Comparison of ENCODE assay signal across 8 cellular contexts in the genomic region with DNA sequence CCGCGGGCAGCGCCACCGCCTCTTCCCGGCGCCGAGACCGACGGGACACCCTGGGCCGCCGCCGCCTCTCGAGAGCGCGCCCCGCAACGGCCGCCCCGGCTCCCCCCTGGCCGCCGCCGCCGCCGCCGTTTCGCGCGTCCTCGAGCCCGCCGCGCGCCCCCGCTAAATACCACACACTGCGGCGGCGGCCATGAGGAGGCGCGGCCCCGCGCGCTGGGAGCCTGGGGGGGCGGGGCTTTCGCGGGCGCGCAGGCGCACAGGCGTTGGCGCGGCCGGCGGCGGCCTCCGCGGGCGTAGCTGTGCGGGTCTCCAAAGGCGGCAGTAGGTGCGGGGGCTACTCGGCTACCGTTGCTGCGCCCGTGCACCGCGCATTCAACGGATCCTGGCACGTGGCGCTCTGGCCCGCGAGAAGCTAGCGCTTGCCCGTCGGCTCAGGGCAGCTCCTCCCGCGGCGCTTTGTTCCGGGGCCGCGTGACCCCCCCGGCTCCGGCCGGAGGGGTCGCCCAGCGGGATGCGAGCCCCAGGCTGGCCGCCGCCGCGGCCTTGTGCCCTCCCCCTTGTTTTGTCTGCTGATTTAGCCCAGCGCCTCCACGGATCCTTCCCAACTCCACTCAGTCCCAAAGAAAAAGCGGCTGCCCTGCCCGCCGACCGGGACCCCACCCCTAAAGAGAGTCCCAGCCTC. TPM values are rescaled to one million over a fixed set of nuclear protein-coding genes. Genes with fewer than 3 reads are reported as not detected.
DNase-seq lines count a peak whose midpoint lies in the region; ATAC-seq and TF ChIP-seq lines count a peak whose summit lies in the region.

A gene with protein sequence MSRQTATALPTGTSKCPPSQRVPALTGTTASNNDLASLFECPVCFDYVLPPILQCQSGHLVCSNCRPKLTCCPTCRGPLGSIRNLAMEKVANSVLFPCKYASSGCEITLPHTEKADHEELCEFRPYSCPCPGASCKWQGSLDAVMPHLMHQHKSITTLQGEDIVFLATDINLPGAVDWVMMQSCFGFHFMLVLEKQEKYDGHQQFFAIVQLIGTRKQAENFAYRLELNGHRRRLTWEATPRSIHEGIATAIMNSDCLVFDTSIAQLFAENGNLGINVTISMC (minus strand): TSS at position 142 of the 682 bp plus-strand sequence. CDS start 22,985 bp downstream, outside the sequence.

- H3K27ac ChIP-seq in A673 (ENCODE audit: low read depth, low read length, poor library complexity, severe bottlenecking) (peak within 1 kb of the TSS; percentile 89), cingulate gyrus (ENCODE audit: low read depth, low read length) (peak within 1 kb of the TSS; percentile 90)

- peak; percentile 92 for DNase-seq in A673 (ENCODE audit: low spot score)
- peak; percentile 79 for DNase-seq in NCI-H460 (ENCODE audit: extremely low read depth, low read depth)
- DNase-seq in activated CD4-positive, alpha-beta T cell treated with anti-CD3 and anti-CD28 coated beads for 4 hours = peak; percentile 85 to 87
- DNase-seq in left kidney (ENCODE audit: low read depth, low spot score) = peak; percentile 95
- DNase-seq in stimulated activated CD4-positive, alpha-beta T cell treated with anti-CD3 and anti-CD28 coated beads, Interleukin-1b, Interleukin-23, amount 100 ng/mL, for 48 hours = peak; percentile 82

- no peaks in the 10 kb centered on the region for H3K9me3 ChIP-seq in A673 (ENCODE audit: low read depth, low read length, poor library complexity, severe bottlenecking)

- no TSS peak for BruUV-seq in A673 (replicated peaks; lab: Mats Ljungman, UMichigan)

- H3K27me3 ChIP-seq in A673 (replicated peaks; ENCODE audit: insufficient read depth, low read depth, low read length, poor library complexity) = no peaks in the 10 kb centered on the region

- peaks cover 13% of the 10 kb centered on the region for H3K4me1 ChIP-seq in A673 (ENCODE audit: insufficient read depth, low read length, poor library complexity, severe bottlenecking)

- POLR2A ChIA-PET in A673 (lab: Charles Lee; ENCODE audit: low non-redundant PET) = no interaction called here

- no peak for TF ChIP-seq CTCF in A673 (conservative IDR thresholded peaks at IDR 0.05; ENCODE audit: low read depth, low read length)

- CTCF ChIA-PET in A673 (lab: Charles Lee) = interaction anchor here (1.1 kb wide), 1 partner anchor 238 kb away, joined by 3 read pairs; no protein-coding TSS in a partner anchor

- no peaks in the 10 kb centered on the region for H3K36me3 ChIP-seq in A673 (ENCODE audit: insufficient read depth, low read length, poor library complexity, severe bottlenecking)

- peak within 1 kb of the TSS; percentile 64 for H3K4me3 ChIP-seq in A673 (ENCODE audit: low read depth, low read length, poor library complexity, severe bottlenecking)

- intact Hi-C loops in A673 (cut with micrococcal nuclease; ENCODE audit: unreplicated experiment) = no loop called here

- ATAC-seq in GM18520 (IDR thresholded peaks at IDR 0.05; ENCODE audit: unreplicated experiment) (peak; percentile 57), HG03060 (IDR thresholded peaks at IDR 0.05; ENCODE audit: low read depth, unreplicated experiment) (peak; percentile 29)

RNA-seq across cellular contexts. Expression of the gene that starts here (rescaled TPM):
- 29.9 and 30.0 TPM in 2 replicates for total RNA-seq in A673 (2021)
- 23.8 and 30.6 TPM in 2 replicates for total RNA-seq in NCI-H460 (2014; rRNA removed; shearing (Covaris generic))
- 17.7 and 20.2 TPM in 2 replicates for polyA plus RNA-seq in NCI-H460 (2014; cell fraction: nucleus; rRNA removed)

Comparison
In these comparisons a context has a peak if more than half of its experiments do, and no peak if none do; other contexts are left out.
1. Peak in every context shown above with its lines: DNase-seq, ATAC-seq, H3K4me3 ChIP-seq and H3K27ac ChIP-seq.